In the genomic region with DNA sequence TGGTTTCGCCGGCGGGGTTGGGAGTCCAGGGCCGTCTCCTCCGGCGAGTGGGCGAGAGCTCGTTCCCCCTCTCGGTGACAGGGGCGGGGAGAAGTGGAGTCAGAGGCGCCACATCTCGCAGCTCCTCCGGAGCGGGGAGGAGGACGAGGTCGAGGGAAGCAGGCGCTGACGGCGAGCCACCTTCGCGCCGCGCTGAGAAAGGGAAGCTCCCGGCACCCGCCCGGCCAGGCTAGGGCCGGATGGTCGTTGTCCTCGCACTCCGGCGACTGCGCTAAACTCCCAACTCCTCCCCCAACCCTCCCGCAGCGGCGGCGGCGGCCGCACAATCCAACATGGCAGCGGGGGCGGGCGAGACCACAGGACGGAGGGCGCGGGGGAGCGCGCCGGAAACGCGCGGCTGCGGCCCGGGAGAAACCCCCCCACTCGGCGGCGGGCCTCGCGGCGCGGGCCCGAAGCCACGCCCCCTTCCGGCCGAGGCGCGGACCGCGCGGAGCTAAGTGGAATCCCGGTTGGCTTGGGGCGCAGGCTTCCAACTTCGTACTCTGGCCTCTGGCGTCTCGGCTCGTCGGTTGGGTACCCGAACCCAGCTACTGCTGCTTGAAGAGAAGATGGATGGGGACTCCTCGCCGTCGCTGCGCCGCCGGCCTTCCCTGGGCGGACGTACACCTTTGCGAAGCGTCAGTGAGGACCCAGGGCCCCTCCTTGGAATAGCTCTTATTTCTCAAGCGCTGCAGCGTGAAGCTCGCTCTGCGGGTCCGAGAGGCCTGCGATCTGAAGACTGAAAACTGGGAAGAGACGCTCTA, we compare ENCODE assay signal across 8 cellular contexts. TPM values are rescaled to one million over a fixed set of nuclear protein-coding genes. Genes with fewer than 3 reads are reported as not detected.
A peak's percentile ranks its signal among the peaks of the same experiment; 100 is the strongest.
DNase-seq lines count a peak whose midpoint lies in the region; ATAC-seq and TF ChIP-seq lines count a peak whose summit lies in the region.

Gene WASL (minus strand): TSS at position 270 of the 803 bp plus-strand sequence. CDS start 269 bp downstream, at position 1.

- H4K20me1 ChIP-seq in osteoblast (ENCODE audit: insufficient read depth, low read length): peaks cover 41% of the 10 kb centered on the region

- peak within 1 kb of the TSS; percentile 96 for H3K4me3 Mint-ChIP-seq in HFFc6
- H3K4me3 Mint-ChIP-seq in activated naive CD8-positive, alpha-beta T cell treated with anti-CD3 and anti-CD28 coated beads for 36 hours: peak within 1 kb of the TSS; percentile 99
- peak within 1 kb of the TSS; percentile 98 for H3K4me3 Mint-ChIP-seq in glutamatergic neuron (ENCODE audit: unreplicated experiment)

- H3K9me3 Mint-ChIP-seq in HFFc6: no peaks in the 10 kb centered on the region
- H3K9me3 Mint-ChIP-seq in activated naive CD8-positive, alpha-beta T cell treated with anti-CD3 and anti-CD28 coated beads for 36 hours: no peaks in the 10 kb centered on the region
- peaks cover 13% of the 10 kb centered on the region for H3K9me3 Mint-ChIP-seq in glutamatergic neuron (ENCODE audit: unreplicated experiment)

- peaks cover 42% of the 10 kb centered on the region for H3K79me2 ChIP-seq in osteoblast (ENCODE audit: insufficient read depth, low read length)

- ATAC-seq in SK-N-SH treated with all-trans-retinoic acid at 6 μM for 48 hours: peak; percentile 81

- intact Hi-C loops in testis (cut with DNase I; ENCODE audit: low total_unique reads): no loop called here

- peak within 1 kb of the TSS; percentile 87 for H3K27ac ChIP-seq in osteoblast (ENCODE audit: low read depth, low read length)
- peak within 1 kb of the TSS; percentile 98 to 99 for H3K27ac ChIP-seq in testis

- H3K4me1 Mint-ChIP-seq in HFFc6 (ENCODE audit: low read depth): peaks cover 39% of the 10 kb centered on the region
- H3K4me1 Mint-ChIP-seq in activated naive CD8-positive, alpha-beta T cell treated with anti-CD3 and anti-CD28 coated beads for 36 hours: peaks cover 46% of the 10 kb centered on the region
- peaks cover 38% of the 10 kb centered on the region for H3K4me1 Mint-ChIP-seq in glutamatergic neuron (ENCODE audit: low read depth, unreplicated experiment)

- H3K36me3 ChIP-seq in osteoblast (ENCODE audit: insufficient read depth, low read length) (no peaks in the 10 kb centered on the region), testis (ENCODE audit: low read depth, missing control alignments) (no peaks in the 10 kb centered on the region)

- H3K27ac Mint-ChIP-seq in HFFc6 (peak within 1 kb of the TSS; percentile 100), glutamatergic neuron (ENCODE audit: unreplicated experiment) (peak within 1 kb of the TSS; percentile 99)
- peak within 1 kb of the TSS; percentile 97 for H3K27ac Mint-ChIP-seq in activated naive CD8-positive, alpha-beta T cell treated with anti-CD3 and anti-CD28 coated beads for 36 hours

- H3K9me3 ChIP-seq in osteoblast (ENCODE audit: low read depth, low read length) (no peaks in the 10 kb centered on the region), testis (no peaks in the 10 kb centered on the region)

- H3K4me1 ChIP-seq in osteoblast (ENCODE audit: insufficient read depth, low read length) (peaks cover 18% of the 10 kb centered on the region), testis (peaks cover 34% of the 10 kb centered on the region)

- peak within 1 kb of the TSS; percentile 95 for H3K4me2 ChIP-seq in osteoblast (ENCODE audit: insufficient read depth, low read length)

- peak within 1 kb of the TSS; percentile 97 for H2AFZ ChIP-seq in osteoblast (ENCODE audit: low read length)

- H3K36me3 Mint-ChIP-seq in HFFc6 (ENCODE audit: low read depth) (peaks cover 14% of the 10 kb centered on the region), glutamatergic neuron (ENCODE audit: unreplicated experiment) (no peaks in the 10 kb centered on the region)
- H3K36me3 Mint-ChIP-seq in activated naive CD8-positive, alpha-beta T cell treated with anti-CD3 and anti-CD28 coated beads for 36 hours: peaks cover 15% of the 10 kb centered on the region

- no peaks in the 10 kb centered on the region; the same call in none of the 2 replicates for H3K27me3 Mint-ChIP-seq in HFFc6 (ENCODE audit: insufficient read depth)
- no peaks in the 10 kb centered on the region for H3K27me3 Mint-ChIP-seq in activated naive CD8-positive, alpha-beta T cell treated with anti-CD3 and anti-CD28 coated beads for 36 hours
- H3K27me3 Mint-ChIP-seq in glutamatergic neuron (ENCODE audit: unreplicated experiment): peaks cover 6% of the 10 kb centered on the region

- TF ChIP-seq POLR2A in testis (IDR thresholded peaks at IDR 0.05): peak; percentile 86

- 0 to 1% methylated on average over 7 to 51 of the region's 93 CpGs for WGBS in testis, 2 donors

- peak within 1 kb of the TSS; percentile 94 for H3K4me3 ChIP-seq in GM08714 (ENCODE audit: low read length)
- peak within 1 kb of the TSS; percentile 90 for H3K4me3 ChIP-seq in osteoblast (ENCODE audit: insufficient read depth, low read length)
- peak within 1 kb of the TSS; percentile 89 to 98 for H3K4me3 ChIP-seq in testis

- DNase-seq in HFFc6: peak; percentile 83
- peak; percentile 94 for DNase-seq in NAMALWA (ENCODE audit: low spot score)
- DNase-seq in activated naive CD8-positive, alpha-beta T cell treated with anti-CD3 and anti-CD28 coated beads for 36 hours: peak; percentile 91
- peak; percentile 96 for DNase-seq in glutamatergic neuron
- peak; percentile 97 for DNase-seq in osteoblast (ENCODE audit: insufficient read length, low spot score, missing footprints)
- peak; percentile 94 for DNase-seq in testis

- H3K27me3 ChIP-seq in osteoblast (ENCODE audit: insufficient read depth, low read length) (no peaks in the 10 kb centered on the region), testis (no peaks in the 10 kb centered on the region)

- TF ChIP-seq CTCF in HFFc6 (IDR thresholded peaks at IDR 0.05) (peak; percentile 61; the same call in 1 of the 2 replicates), glutamatergic neuron (IDR thresholded peaks at IDR 0.05; ENCODE audit: partially characterized antibody, unreplicated experiment) (no peak), osteoblast (IDR thresholded peaks at IDR 0.05; ENCODE audit: extremely low read depth, low read depth, low read length) (no peak), testis (IDR thresholded peaks at IDR 0.05) (peak in 2 of 3 experiments; percentile 31 to 44)

TF ChIP-seq in SK-N-SH treated with all-trans-retinoic acid at 6 μM for 48 hours, 23 proteins besides CTCF, POLR2A, EP300 and RAD21 (continues in another document):
- TF ChIP-seq TCF4 (CRISPR knock-in tag; IDR thresholded peaks at IDR 0.05; ENCODE audit: borderline replicate concordance) (no peak; the same call in 1 of the 2 replicates), ZNF70 (CRISPR knock-in tag; IDR thresholded peaks at IDR 0.05) (no peak), OSR1 (CRISPR knock-in tag; IDR thresholded peaks at IDR 0.05) (no peak), CREB5 (CRISPR knock-in tag; IDR thresholded peaks at IDR 0.05; ENCODE audit: low read depth) (no peak)
- TF ChIP-seq, protein P1, sequence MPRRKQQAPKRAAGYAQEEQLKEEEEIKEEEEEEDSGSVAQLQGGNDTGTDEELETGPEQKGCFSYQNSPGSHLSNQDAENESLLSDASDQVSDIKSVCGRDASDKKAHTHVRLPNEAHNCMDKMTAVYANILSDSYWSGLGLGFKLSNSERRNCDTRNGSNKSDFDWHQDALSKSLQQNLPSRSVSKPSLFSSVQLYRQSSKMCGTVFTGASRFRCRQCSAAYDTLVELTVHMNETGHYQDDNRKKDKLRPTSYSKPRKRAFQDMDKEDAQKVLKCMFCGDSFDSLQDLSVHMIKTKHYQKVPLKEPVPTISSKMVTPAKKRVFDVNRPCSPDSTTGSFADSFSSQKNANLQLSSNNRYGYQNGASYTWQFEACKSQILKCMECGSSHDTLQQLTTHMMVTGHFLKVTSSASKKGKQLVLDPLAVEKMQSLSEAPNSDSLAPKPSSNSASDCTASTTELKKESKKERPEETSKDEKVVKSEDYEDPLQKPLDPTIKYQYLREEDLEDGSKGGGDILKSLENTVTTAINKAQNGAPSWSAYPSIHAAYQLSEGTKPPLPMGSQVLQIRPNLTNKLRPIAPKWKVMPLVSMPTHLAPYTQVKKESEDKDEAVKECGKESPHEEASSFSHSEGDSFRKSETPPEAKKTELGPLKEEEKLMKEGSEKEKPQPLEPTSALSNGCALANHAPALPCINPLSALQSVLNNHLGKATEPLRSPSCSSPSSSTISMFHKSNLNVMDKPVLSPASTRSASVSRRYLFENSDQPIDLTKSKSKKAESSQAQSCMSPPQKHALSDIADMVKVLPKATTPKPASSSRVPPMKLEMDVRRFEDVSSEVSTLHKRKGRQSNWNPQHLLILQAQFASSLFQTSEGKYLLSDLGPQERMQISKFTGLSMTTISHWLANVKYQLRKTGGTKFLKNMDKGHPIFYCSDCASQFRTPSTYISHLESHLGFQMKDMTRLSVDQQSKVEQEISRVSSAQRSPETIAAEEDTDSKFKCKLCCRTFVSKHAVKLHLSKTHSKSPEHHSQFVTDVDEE (CRISPR knock-in tag; IDR thresholded peaks at IDR 0.05): peak; percentile 15; the same call in 1 of the 2 replicates

RNA-seq across cellular contexts. Expression of gene WASL, which starts in this region (rescaled TPM):
- total RNA-seq in HFFc6 (2021; fragmentation: NEBNext Ultra II Directional; extraction: Animal tissue kit (Norgen Biotek cat#: 25700)): 10 to 100 TPM; 22.7 to 27.6 (median 26.5) TPM
- 1 to 10 TPM; 5.1 to 5.5 TPM for total RNA-seq in activated naive CD8-positive, alpha-beta T cell treated with anti-CD3 and anti-CD28 coated beads for 36 hours
- total RNA-seq in glutamatergic neuron (ENCODE audit: unreplicated experiment): 33.0 TPM
- total RNA-seq in osteoblast: 23.2 and 24.5 TPM in 2 replicates
- total RNA-seq in testis: 10 to 100 TPM; 62.6 to 69.3 TPM
- polyA plus RNA-seq in testis (ENCODE audit: insufficient read depth, low read depth, low replicate concordance): 43.3 TPM

Comparison
In these comparisons a context has a peak if more than half of its experiments do, and no peak if none do; other contexts are left out.
1. Peak in every context shown above with its lines: DNase-seq, ATAC-seq, H3K4me3 ChIP-seq and H3K27ac ChIP-seq.
2. CTCF ChIP-seq: peak in HFFc6 (single experiment) and testis (2 of 3); none in glutamatergic neuron (single experiment) and osteoblast (single experiment).